Comparison of ENCODE assay signal across 19 cellular contexts in genomic region chr22:27537481-27537891, GRCh38.
DNase-seq lines count a peak whose midpoint lies in the region; TF ChIP-seq lines count a peak whose summit lies in the region.
"Had no signal": no experiment of that assay in that cellular context is flagged by ENCODE, and none has a peak within 500 bp of the region (broad histone marks: within the 10 kb centered on the region; RNA-seq: fewer than 3 reads in every experiment).

No MANE protein-coding gene starts in this region.

- H3K4me1 ChIP-seq in endodermal cell (ENCODE audit: control insufficient read depth, insufficient read depth, low read length) (no peaks in the 10 kb centered on the region), mesenchymal stem cell (ENCODE audit: control insufficient read depth, insufficient read depth, low read depth, low read length) (peaks cover 9% of the 10 kb centered on the region), testis (no peaks in the 10 kb centered on the region), MM.1S (ENCODE audit: low read length) (no peaks in the 10 kb centered on the region)
- H3K4me1 ChIP-seq: adrenal gland had no signal

- no peak overlapping the region for H2BK5ac ChIP-seq in mesenchymal stem cell (ENCODE audit: low read depth, low read length, poor library complexity, severe bottlenecking)

- peak overlapping the region; percentile 83 for H3K27ac ChIP-seq in endodermal cell (ENCODE audit: low read depth, low read length)
- H3K27ac ChIP-seq in mesenchymal stem cell (ENCODE audit: low read length, poor library complexity, severe bottlenecking) = no peak overlapping the region
- peak overlapping the region in 1 of 2 donors; percentile 11 for H3K27ac ChIP-seq in testis
- H3K27ac ChIP-seq in MM.1S (ENCODE audit: low read length) = no peak overlapping the region
- H3K27ac ChIP-seq: adrenal gland, C4-2B had no signal

- 73 to 80% methylated on average over 7 to 16 of the region's 16 CpGs for WGBS in endodermal cell (ENCODE audit: insufficient coverage in 1 of 2, insufficient read length in 1 of 2), 2 experiments
- WGBS in mesenchymal stem cell = 6% methylated on average over 16 of the region's 16 CpGs
- WGBS in testis, 2 donors = 39 to 48% methylated on average over 16 of the region's 16 CpGs

- H3K9me3 ChIP-seq in endodermal cell (ENCODE audit: control insufficient read depth, low read length) = no peaks in the 10 kb centered on the region
- no peaks in the 10 kb centered on the region for H3K9me3 ChIP-seq in mesenchymal stem cell (ENCODE audit: control insufficient read depth, low read length)
- H3K9me3 ChIP-seq in testis = no peaks in the 10 kb centered on the region
- no peaks in the 10 kb centered on the region for H3K9me3 ChIP-seq in MM.1S (replicated peaks; ENCODE audit: insufficient read depth, low read length)
- H3K9me3 ChIP-seq: adrenal gland had no signal

- no peaks in the 10 kb centered on the region for H3K79me1 ChIP-seq in mesenchymal stem cell (replicated peaks; ENCODE audit: low read length, poor library complexity, severe bottlenecking)

- peak overlapping the region in 1 of 2 experiments; percentile 9 for H3K23ac ChIP-seq in mesenchymal stem cell (ENCODE audit: low read length in 2 of 2)

- H4K91ac ChIP-seq in mesenchymal stem cell (ENCODE audit: low read length) = no peak overlapping the region

- H3K4me3 Mint-ChIP-seq in endodermal cell = no peak overlapping the region
- H3K4me3 Mint-ChIP-seq: activated CD4-positive, alpha-beta T cell treated with anti-CD3 and anti-CD28 coated beads for 36 hours; activated T-helper 17 cell treated with anti-CD3 and anti-CD28 coated beads, Interleukin-2, amount 50 U/mL, for 72 hours had no signal

- H2BK12ac ChIP-seq in mesenchymal stem cell (ENCODE audit: low read length in 2 of 2) = peak overlapping the region in 1 of 2 experiments; percentile 84

- H3K9me2 ChIP-seq in MM.1S (replicated peaks; ENCODE audit: insufficient read depth, low read length) = no peaks in the 10 kb centered on the region

- H3K27me3 Mint-ChIP-seq in endodermal cell (ENCODE audit: insufficient read depth) = no peaks in the 10 kb centered on the region
- H3K27me3 Mint-ChIP-seq: activated T-helper 17 cell treated with anti-CD3 and anti-CD28 coated beads, Interleukin-2, amount 50 U/mL, for 72 hours had no signal

- no peak overlapping the region for H2BK15ac ChIP-seq in mesenchymal stem cell (ENCODE audit: low read depth, poor library complexity, severe bottlenecking)

- no peaks in the 10 kb centered on the region for H3F3A ChIP-seq in MM.1S (ENCODE audit: insufficient read depth, low read length)

- H3K4me2 ChIP-seq in mesenchymal stem cell (ENCODE audit: low read length, poor library complexity, severe bottlenecking) (no peak overlapping the region), MM.1S (ENCODE audit: low read depth, low read length) (no peak overlapping the region)

- H3K4me3 ChIP-seq in endodermal cell (ENCODE audit: low read length) (no peak overlapping the region), mesenchymal stem cell (ENCODE audit: insufficient read depth in 1 of 2, low read depth in 1 of 2, low read length in 2 of 2) (no peak overlapping the region), testis (no peak overlapping the region), MM.1S (ENCODE audit: low read length) (no peak overlapping the region)
- H3K4me3 ChIP-seq: adrenal gland had no signal

- H3K27me3 ChIP-seq in endodermal cell (ENCODE audit: control insufficient read depth, insufficient read depth, low read length, poor library complexity, severe bottlenecking) = no peaks in the 10 kb centered on the region
- peaks cover 0 to 55% of the 10 kb centered on the region in 2 experiments for H3K27me3 ChIP-seq in mesenchymal stem cell (ENCODE audit: control insufficient read depth in 1 of 2, insufficient read depth in 1 of 2, low read length in 2 of 2)
- H3K27me3 ChIP-seq in testis = no peaks in the 10 kb centered on the region
- peaks cover 92% of the 10 kb centered on the region for H3K27me3 ChIP-seq in MM.1S (replicated peaks; ENCODE audit: insufficient read depth, low read length)
- H3K27me3 ChIP-seq: adrenal gland had no signal

- H3K4me1 Mint-ChIP-seq in endodermal cell = peaks cover 20% of the 10 kb centered on the region
- H3K4me1 Mint-ChIP-seq: activated CD4-positive, alpha-beta T cell treated with anti-CD3 and anti-CD28 coated beads for 36 hours; activated T-helper 17 cell treated with anti-CD3 and anti-CD28 coated beads, Interleukin-2, amount 50 U/mL, for 72 hours had no signal

- no peak overlapping the region for H3K4ac ChIP-seq in mesenchymal stem cell (ENCODE audit: low read depth in 1 of 2, low read length in 2 of 2)

- H3K36me3 Mint-ChIP-seq in endodermal cell (ENCODE audit: low read depth) = no peaks in the 10 kb centered on the region

- intact Hi-C loops in testis (cut with DNase I; ENCODE audit: low total_unique reads) = loop anchor here (10.0 kb wide), 1 partner anchor 57 kb away; no protein-coding TSS in a partner anchor

- H3K79me2 ChIP-seq in MM.1S (ENCODE audit: low read length) = no peaks in the 10 kb centered on the region

- peaks cover 2% of the 10 kb centered on the region for H3K9me3 Mint-ChIP-seq in endodermal cell
- H3K9me3 Mint-ChIP-seq: activated T-helper 17 cell treated with anti-CD3 and anti-CD28 coated beads, Interleukin-2, amount 50 U/mL, for 72 hours had no signal

- H3K27ac Mint-ChIP-seq in endodermal cell = no peak overlapping the region
- H3K27ac Mint-ChIP-seq: activated CD4-positive, alpha-beta T cell treated with anti-CD3 and anti-CD28 coated beads for 36 hours; activated T-helper 17 cell treated with anti-CD3 and anti-CD28 coated beads, Interleukin-2, amount 50 U/mL, for 72 hours had no signal

- H2BK120ac ChIP-seq in mesenchymal stem cell (ENCODE audit: low read depth, low read length) = no peak overlapping the region

- DNase-seq in NCI-H748 (lab: John Stamatoyannopoulos, UW; ENCODE audit: unreplicated experiment) (peak; percentile 23), NCI-H748 treated with DMSO at 0.1 percent for 48 hours (lab: John Stamatoyannopoulos, UW) (no peak), endodermal cell (no peak), mesenchymal stem cell (peak; percentile 72), testis (peak; percentile 52), MM.1S (no peak), germinal center (ENCODE audit: low spot score) (no peak)
- DNase-seq in activated effector memory CD4-positive, alpha-beta T cell treated with anti-CD3 and anti-CD28 coated beads, Interleukin-2, amount 50 U/mL, for 16 hours = no peak
- DNase-seq: 8988T; activated CD4-positive, alpha-beta T cell treated with anti-CD3 and anti-CD28 coated beads for 36 hours; caudate nucleus; DMS 273 treated with DMSO at 0.1 percent for 48 hours; effector CD4-positive, alpha-beta T cell; KBM-7; NCI-H2107; NCI-H774 had no signal

- TF ChIP-seq CTCF in endodermal cell (conservative IDR thresholded peaks at IDR 0.05) = no peak
- no peak for TF ChIP-seq CTCF in testis (IDR thresholded peaks at IDR 0.05)
- no peak for TF ChIP-seq CTCF in MM.1S (IDR thresholded peaks at IDR 0.05; ENCODE audit: low read length)

- H2AK5ac ChIP-seq in mesenchymal stem cell (ENCODE audit: low read length, severe bottlenecking) = no peak overlapping the region

- no peaks in the 10 kb centered on the region for H4K20me1 ChIP-seq in MM.1S (ENCODE audit: insufficient read depth, low read length)

- no peak overlapping the region for H3K18ac ChIP-seq in mesenchymal stem cell (ENCODE audit: low read depth in 1 of 2, low read length in 2 of 2)

- no peak overlapping the region for H4K8ac ChIP-seq in mesenchymal stem cell (ENCODE audit: low read length)

- no peak overlapping the region for H3K14ac ChIP-seq in mesenchymal stem cell (ENCODE audit: low read length in 2 of 2)

- no peak overlapping the region for H2AFZ ChIP-seq in mesenchymal stem cell (ENCODE audit: low read depth, low read length)
- H2AFZ ChIP-seq in MM.1S (ENCODE audit: low read length) = no peak overlapping the region

- TF ChIP-seq POLR2A in testis (IDR thresholded peaks at IDR 0.05) = no peak

- no peak overlapping the region for H3K9ac ChIP-seq in endodermal cell (ENCODE audit: extremely low read depth, low read length, poor library complexity, severe bottlenecking)
- no peak overlapping the region for H3K9ac ChIP-seq in mesenchymal stem cell (ENCODE audit: low read length)
- H3K9ac ChIP-seq in MM.1S (ENCODE audit: low read length) = no peak overlapping the region

- no peaks in the 10 kb centered on the region for H3K36me3 ChIP-seq in endodermal cell (ENCODE audit: control insufficient read depth, insufficient read depth, low read length)
- H3K36me3 ChIP-seq in mesenchymal stem cell (ENCODE audit: control insufficient read depth in 1 of 2, insufficient read depth in 2 of 2, low read depth in 1 of 2, low read length in 2 of 2) = no peaks in the 10 kb centered on the region
- H3K36me3 ChIP-seq in testis (ENCODE audit: low read depth, missing control alignments) = no peaks in the 10 kb centered on the region
- H3K36me3 ChIP-seq in MM.1S (replicated peaks; ENCODE audit: insufficient read depth, low read length) = no peaks in the 10 kb centered on the region
- H3K36me3 ChIP-seq: adrenal gland had no signal

Comparison
In these comparisons a context has a peak if more than half of its experiments do, and no peak if none do; other contexts are left out.
1. DNase-seq: peak in NCI-H748 (single experiment), mesenchymal stem cell (single experiment) and testis (single experiment); none in NCI-H748 treated with DMSO at 0.1 percent for 48 hours (single experiment), endodermal cell (single experiment), MM.1S (single experiment), germinal center (single experiment) and activated effector memory CD4-positive, alpha-beta T cell treated with anti-CD3 and anti-CD28 coated beads, Interleukin-2, amount 50 U/mL, for 16 hours (single experiment).